1 cellular context compared by ENCODE assay signal in the genomic region with DNA sequence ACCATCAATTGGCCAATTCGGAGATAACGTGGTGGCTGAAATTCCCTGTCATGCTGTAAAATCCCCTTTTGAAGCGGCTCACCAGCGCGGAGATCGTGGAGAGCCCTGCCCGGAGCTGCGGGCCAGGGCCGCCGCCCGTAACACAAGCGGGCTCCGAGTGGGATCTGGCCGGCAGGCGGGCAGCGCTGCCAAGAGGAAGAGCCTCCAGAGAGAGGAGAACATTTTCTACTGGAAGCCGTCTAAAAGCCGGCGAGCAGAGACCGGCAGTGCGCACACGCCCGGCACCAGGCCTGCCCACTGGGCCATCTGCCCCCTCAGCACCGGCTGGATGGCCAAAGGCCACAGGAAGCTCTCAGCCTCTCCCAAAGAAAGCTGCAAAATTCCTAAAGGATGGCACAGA.
TF ChIP-seq lines count a peak whose summit lies in the region.

No MANE protein-coding gene starts in this region.

TF ChIP-seq in WTC11, 78 proteins besides CTCF, POLR2A, EP300 and RAD21 (continued from another document):
- TF ChIP-seq, protein P1, sequence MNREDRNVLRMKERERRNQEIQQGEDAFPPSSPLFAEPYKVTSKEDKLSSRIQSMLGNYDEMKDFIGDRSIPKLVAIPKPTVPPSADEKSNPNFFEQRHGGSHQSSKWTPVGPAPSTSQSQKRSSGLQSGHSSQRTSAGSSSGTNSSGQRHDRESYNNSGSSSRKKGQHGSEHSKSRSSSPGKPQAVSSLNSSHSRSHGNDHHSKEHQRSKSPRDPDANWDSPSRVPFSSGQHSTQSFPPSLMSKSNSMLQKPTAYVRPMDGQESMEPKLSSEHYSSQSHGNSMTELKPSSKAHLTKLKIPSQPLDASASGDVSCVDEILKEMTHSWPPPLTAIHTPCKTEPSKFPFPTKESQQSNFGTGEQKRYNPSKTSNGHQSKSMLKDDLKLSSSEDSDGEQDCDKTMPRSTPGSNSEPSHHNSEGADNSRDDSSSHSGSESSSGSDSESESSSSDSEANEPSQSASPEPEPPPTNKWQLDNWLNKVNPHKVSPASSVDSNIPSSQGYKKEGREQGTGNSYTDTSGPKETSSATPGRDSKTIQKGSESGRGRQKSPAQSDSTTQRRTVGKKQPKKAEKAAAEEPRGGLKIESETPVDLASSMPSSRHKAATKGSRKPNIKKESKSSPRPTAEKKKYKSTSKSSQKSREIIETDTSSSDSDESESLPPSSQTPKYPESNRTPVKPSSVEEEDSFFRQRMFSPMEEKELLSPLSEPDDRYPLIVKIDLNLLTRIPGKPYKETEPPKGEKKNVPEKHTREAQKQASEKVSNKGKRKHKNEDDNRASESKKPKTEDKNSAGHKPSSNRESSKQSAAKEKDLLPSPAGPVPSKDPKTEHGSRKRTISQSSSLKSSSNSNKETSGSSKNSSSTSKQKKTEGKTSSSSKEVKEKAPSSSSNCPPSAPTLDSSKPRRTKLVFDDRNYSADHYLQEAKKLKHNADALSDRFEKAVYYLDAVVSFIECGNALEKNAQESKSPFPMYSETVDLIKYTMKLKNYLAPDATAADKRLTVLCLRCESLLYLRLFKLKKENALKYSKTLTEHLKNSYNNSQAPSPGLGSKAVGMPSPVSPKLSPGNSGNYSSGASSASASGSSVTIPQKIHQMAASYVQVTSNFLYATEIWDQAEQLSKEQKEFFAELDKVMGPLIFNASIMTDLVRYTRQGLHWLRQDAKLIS (CRISPR knock-in tag; IDR thresholded peaks at IDR 0.05; ENCODE audit: borderline replicate concordance): no peak
- TF ChIP-seq JAZF1 (CRISPR knock-in tag; IDR thresholded peaks at IDR 0.05): no peak
- TF ChIP-seq, protein P2, sequence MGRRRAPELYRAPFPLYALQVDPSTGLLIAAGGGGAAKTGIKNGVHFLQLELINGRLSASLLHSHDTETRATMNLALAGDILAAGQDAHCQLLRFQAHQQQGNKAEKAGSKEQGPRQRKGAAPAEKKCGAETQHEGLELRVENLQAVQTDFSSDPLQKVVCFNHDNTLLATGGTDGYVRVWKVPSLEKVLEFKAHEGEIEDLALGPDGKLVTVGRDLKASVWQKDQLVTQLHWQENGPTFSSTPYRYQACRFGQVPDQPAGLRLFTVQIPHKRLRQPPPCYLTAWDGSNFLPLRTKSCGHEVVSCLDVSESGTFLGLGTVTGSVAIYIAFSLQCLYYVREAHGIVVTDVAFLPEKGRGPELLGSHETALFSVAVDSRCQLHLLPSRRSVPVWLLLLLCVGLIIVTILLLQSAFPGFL (CRISPR knock-in tag; IDR thresholded peaks at IDR 0.05; ENCODE audit: borderline replicate concordance): no peak
- no peak for TF ChIP-seq NFATC4 (CRISPR knock-in tag; IDR thresholded peaks at IDR 0.05)
- no peak for TF ChIP-seq PRRX2 (CRISPR knock-in tag; IDR thresholded peaks at IDR 0.05)
- TF ChIP-seq MYBL2 (CRISPR knock-in tag; IDR thresholded peaks at IDR 0.05): no peak
- TF ChIP-seq HMGA2 (CRISPR knock-in tag; IDR thresholded peaks at IDR 0.05): no peak
- no peak for TF ChIP-seq ZNF232 (CRISPR knock-in tag; IDR thresholded peaks at IDR 0.05)
